Comparison of ENCODE assay signal across 19 cellular contexts in genomic region chr17:27351741-27352140, GRCh38. TPM values are rescaled to one million over a fixed set of nuclear protein-coding genes. Genes with fewer than 3 reads are reported as not detected.
DNase-seq lines count a peak whose midpoint lies in the region; ATAC-seq and TF ChIP-seq lines count a peak whose summit lies in the region.
"Had no signal": no experiment of that assay in that cellular context is flagged by ENCODE, and none has a peak within 500 bp of the region (broad histone marks: within the 10 kb centered on the region; RNA-seq: fewer than 3 reads in every experiment).

No MANE protein-coding gene starts in this region.

- peaks cover 10% of the 10 kb centered on the region for H3K4me1 ChIP-seq in adipocyte (ENCODE audit: control insufficient read depth, insufficient read depth, low read length)
- H3K4me1 ChIP-seq in thoracic aorta (ENCODE audit: control insufficient read depth in 1 of 2, low read depth in 2 of 2) = peaks cover 11 to 12% of the 10 kb centered on the region in 2 donors

- H3K36me3 ChIP-seq in adipocyte (ENCODE audit: control insufficient read depth, insufficient read depth, low read length, severe bottlenecking) = no peaks in the 10 kb centered on the region
- H3K36me3 ChIP-seq in thoracic aorta = no peaks in the 10 kb centered on the region
- H3K36me3 ChIP-seq: left lung, neutrophil, SJSA1 had no signal

- no peak overlapping the region for H3K27ac Mint-ChIP-seq in activated T-cell treated with anti-CD3 and anti-CD28 coated beads, Interleukin-2, amount 50 U/mL, for 24 hours
- H3K27ac Mint-ChIP-seq in glutamatergic neuron (ENCODE audit: unreplicated experiment) = no peak overlapping the region
- H3K27ac Mint-ChIP-seq: GM23338 had no signal

- H3K4me3 ChIP-seq in adipocyte (ENCODE audit: low read length) (no peak overlapping the region), thoracic aorta (no peak overlapping the region)
- H3K4me3 ChIP-seq: GM12878, GM23338, left lung, SJSA1 had no signal

- H3K27me3 Mint-ChIP-seq in activated T-cell treated with anti-CD3 and anti-CD28 coated beads, Interleukin-2, amount 50 U/mL, for 24 hours = no peaks in the 10 kb centered on the region
- H3K27me3 Mint-ChIP-seq in glutamatergic neuron (ENCODE audit: unreplicated experiment) = peaks cover 4% of the 10 kb centered on the region

- peak overlapping the region; percentile 2 to 94 for H3K27ac ChIP-seq in thoracic aorta
- H3K27ac ChIP-seq: HL-60, neutrophil, SJSA1 had no signal

- TF ChIP-seq CTCF in glutamatergic neuron (IDR thresholded peaks at IDR 0.05; ENCODE audit: partially characterized antibody, unreplicated experiment) (no peak), thoracic aorta (IDR thresholded peaks at IDR 0.05) (no peak)

- H3K4me1 Mint-ChIP-seq in activated T-cell treated with anti-CD3 and anti-CD28 coated beads, Interleukin-2, amount 50 U/mL, for 24 hours (ENCODE audit: low read depth) = peaks cover 36% of the 10 kb centered on the region
- peaks cover 8% of the 10 kb centered on the region for H3K4me1 Mint-ChIP-seq in glutamatergic neuron (ENCODE audit: low read depth, unreplicated experiment)

- H3K9me3 ChIP-seq in adipocyte (ENCODE audit: control insufficient read depth, low read length) = no peaks in the 10 kb centered on the region
- no peaks in the 10 kb centered on the region for H3K9me3 ChIP-seq in thoracic aorta
- H3K9me3 ChIP-seq: left lung, neutrophil, SJSA1 had no signal

- H3K4me3 Mint-ChIP-seq in activated T-cell treated with anti-CD3 and anti-CD28 coated beads, Interleukin-2, amount 50 U/mL, for 24 hours = peak overlapping the region; percentile 83
- H3K4me3 Mint-ChIP-seq in glutamatergic neuron (ENCODE audit: unreplicated experiment) = peak overlapping the region; percentile 1

- H3K9me3 Mint-ChIP-seq in activated T-cell treated with anti-CD3 and anti-CD28 coated beads, Interleukin-2, amount 50 U/mL, for 24 hours = no peaks in the 10 kb centered on the region
- peaks cover 10% of the 10 kb centered on the region for H3K9me3 Mint-ChIP-seq in glutamatergic neuron (ENCODE audit: unreplicated experiment)
- H3K9me3 Mint-ChIP-seq: GM23338 had no signal

- H3K27me3 ChIP-seq in adipocyte (replicated peaks; ENCODE audit: control insufficient read depth, insufficient read depth, low read length) (no peaks in the 10 kb centered on the region), thoracic aorta (replicated peaks; ENCODE audit: insufficient read depth) (no peaks in the 10 kb centered on the region)
- H3K27me3 ChIP-seq: left lung, SJSA1 had no signal

- no peak for DNase-seq in activated T-cell treated with anti-CD3 and anti-CD28 coated beads, Interleukin-2, amount 50 U/mL, for 24 hours
- no peak for DNase-seq in activated T-cell treated with anti-CD3 and anti-CD28 coated beads, Interleukin-2, amount 50 U/mL, for 1 hour
- DNase-seq in adipocyte (ENCODE audit: low read depth) (peak; percentile 61), glutamatergic neuron (no peak), thoracic aorta (ENCODE audit: low spot score) (no peak), NK-92 (lab: John Stamatoyannopoulos, UW; ENCODE audit: unreplicated experiment) (no peak)
- DNase-seq: amniotic stem cell; DMS53; effector CD4-positive, alpha-beta T cell; head of caudate nucleus; left lung; stimulated activated CD4-positive, alpha-beta T cell treated with anti-CD3 and anti-CD28 coated beads, Interleukin-12 subunit alpha, Interleukin-12 subunit beta, amount 100 ng/mL, for 4 hours had no signal

- ATAC-seq in thoracic aorta (ENCODE audit: insufficient number of reproducible peaks, low FRiP score, low read depth) (no peak), HG03196 (IDR thresholded peaks at IDR 0.05; ENCODE audit: unreplicated experiment) (no peak), GM18907 (IDR thresholded peaks at IDR 0.05; ENCODE audit: unreplicated experiment) (no peak)
- ATAC-seq: GM12878, GM23338, left lung had no signal

- H3K9ac ChIP-seq in adipocyte (ENCODE audit: low read length) = no peak overlapping the region

- no peaks in the 10 kb centered on the region for H3K36me3 Mint-ChIP-seq in activated T-cell treated with anti-CD3 and anti-CD28 coated beads, Interleukin-2, amount 50 U/mL, for 24 hours (ENCODE audit: low read depth)
- peaks cover 6% of the 10 kb centered on the region for H3K36me3 Mint-ChIP-seq in glutamatergic neuron (ENCODE audit: unreplicated experiment)

RNA-seq across cellular contexts. Expression of gene WSB1, which starts 57.8 kb away (rescaled TPM):
- total RNA-seq in glutamatergic neuron (ENCODE audit: unreplicated experiment) (633 TPM), thoracic aorta (100 to 1,000 TPM; 214 to 284 TPM)
